In the genomic region with DNA sequence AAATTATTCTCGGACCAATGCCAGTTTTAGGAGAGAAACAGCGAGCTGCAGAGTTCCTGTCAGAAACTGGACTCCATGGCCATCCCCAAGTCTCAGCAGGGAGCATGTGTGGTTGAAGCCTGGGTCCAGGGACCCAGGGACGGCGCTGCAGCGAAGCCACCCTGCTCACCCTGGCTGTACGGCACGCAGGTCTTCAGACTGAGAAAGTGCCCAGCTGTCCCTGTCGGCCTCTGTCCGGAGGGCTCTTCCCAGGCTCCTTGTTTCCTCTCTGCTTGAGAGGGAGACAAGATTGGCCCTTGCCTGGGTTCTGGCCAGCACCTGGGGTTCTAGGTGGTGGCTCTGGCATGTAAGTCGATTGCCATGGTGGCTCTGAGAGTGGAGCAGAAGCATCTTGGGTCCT, we compare ENCODE assay signal across 15 cellular contexts. TPM values are rescaled to one million over a fixed set of nuclear protein-coding genes. Genes with fewer than 3 reads are reported as not detected.
DNase-seq lines count a peak whose midpoint lies in the region; ATAC-seq and TF ChIP-seq lines count a peak whose summit lies in the region.
"Had no signal": no experiment of that assay in that cellular context is flagged by ENCODE, and none has a peak within 500 bp of the region (broad histone marks: within the 10 kb centered on the region; RNA-seq: fewer than 3 reads in every experiment).

No MANE protein-coding gene starts in this region.

- H2AFZ ChIP-seq in neural progenitor cell (replicated peaks), result no peak overlapping the region

- H3K4me3 Mint-ChIP-seq in activated T-helper 17 cell treated with anti-CD3 and anti-CD28 coated beads, Interleukin-2, amount 50 U/mL, for 72 hours, result no peak overlapping the region
- H3K4me3 Mint-ChIP-seq in neural progenitor cell, result no peak overlapping the region
- H3K4me3 Mint-ChIP-seq: activated naive CD4-positive, alpha-beta T cell treated with anti-CD3 and anti-CD28 coated beads for 36 hours had no signal

- peak overlapping the region; percentile 62 for H3K27ac Mint-ChIP-seq in activated T-helper 17 cell treated with anti-CD3 and anti-CD28 coated beads, Interleukin-2, amount 50 U/mL, for 72 hours
- H3K27ac Mint-ChIP-seq in neural progenitor cell, result no peak overlapping the region
- H3K27ac Mint-ChIP-seq: activated naive CD4-positive, alpha-beta T cell treated with anti-CD3 and anti-CD28 coated beads for 36 hours had no signal

- H3K9me3 ChIP-seq in BLaER1 treated with 17β-estradiol and CSF1 and Interleukin-3, amounts not matched to agents 10 nM and 100 nM (replicated peaks in 1 of 11), result no peaks in the 10 kb centered on the region
- H3K9me3 ChIP-seq in gastroesophageal sphincter, result no peaks in the 10 kb centered on the region
- H3K9me3 ChIP-seq in neural progenitor cell (ENCODE audit: low read depth), result no peaks in the 10 kb centered on the region

- peak overlapping the region in 4 of 11 experiments; percentile 19 to 68 (median 41); a peak in 6 of 22 replicates for H3K27ac ChIP-seq in BLaER1 treated with 17β-estradiol and CSF1 and Interleukin-3, amounts not matched to agents 10 nM and 100 nM
- H3K27ac ChIP-seq in gastroesophageal sphincter, result peak overlapping the region; percentile 81 to 99 (median 95)
- no peak overlapping the region for H3K27ac ChIP-seq in neural progenitor cell
- H3K27ac ChIP-seq: WERI-Rb-1 had no signal

- H3K27me3 Mint-ChIP-seq in activated T-helper 17 cell treated with anti-CD3 and anti-CD28 coated beads, Interleukin-2, amount 50 U/mL, for 72 hours, result no peaks in the 10 kb centered on the region
- H3K27me3 Mint-ChIP-seq in neural progenitor cell (ENCODE audit: insufficient read depth, low read depth), result peaks cover 5% of the 10 kb centered on the region

- H3K4me2 ChIP-seq in BLaER1 treated with 17β-estradiol and CSF1 and Interleukin-3, amounts not matched to agents 10 nM and 100 nM, result peak overlapping the region; percentile 80 to 98 (median 91)
- no peak overlapping the region for H3K4me2 ChIP-seq in neural progenitor cell

- TF ChIP-seq CTCF in gastroesophageal sphincter (IDR thresholded peaks at IDR 0.05) (no peak), retinal pigment epithelial cell (conservative IDR thresholded peaks at IDR 0.05; ENCODE audit: low read depth, low read length) (no peak), neural progenitor cell (IDR thresholded peaks at IDR 0.05) (no peak)

- peak overlapping the region in 10 of 11 experiments; percentile 11 to 77 (median 42); a peak in 13 of 22 replicates for H3K9ac ChIP-seq in BLaER1 treated with 17β-estradiol and CSF1 and Interleukin-3, amounts not matched to agents 10 nM and 100 nM
- no peak overlapping the region for H3K9ac ChIP-seq in neural progenitor cell

- DNase-seq in retinal pigment epithelial cell (ENCODE audit: low read depth) (no peak), activated gamma-delta T cell (lab: John Stamatoyannopoulos, UW) (no peak), ecto neural progenitor cell (ENCODE audit: low spot score) (no peak), neural progenitor cell (ENCODE audit: low spot score) (no peak)
- DNase-seq: activated naive CD4-positive, alpha-beta T cell treated with anti-CD3 and anti-CD28 coated beads for 36 hours; left colon; NCI-H2081 treated with DMSO at 0.1 percent for 48 hours; stimulated activated naive CD4-positive, alpha-beta T cell; WERI-Rb-1 had no signal

- peaks cover 26% of the 10 kb centered on the region for H3K79me2 ChIP-seq in neural progenitor cell (ENCODE audit: low read depth)

- H3K4me1 ChIP-seq in BLaER1 treated with 17β-estradiol and CSF1 and Interleukin-3, amounts not matched to agents 10 nM and 100 nM, result peaks cover 87 to 98% (median 90%) of the 10 kb centered on the region in 10 experiments
- peaks cover 3 to 88% (median 22%) of the 10 kb centered on the region in 3 donors for H3K4me1 ChIP-seq in gastroesophageal sphincter
- H3K4me1 ChIP-seq in neural progenitor cell, result peaks cover 22% of the 10 kb centered on the region

- peaks cover 19% of the 10 kb centered on the region for H3K4me1 Mint-ChIP-seq in activated T-helper 17 cell treated with anti-CD3 and anti-CD28 coated beads, Interleukin-2, amount 50 U/mL, for 72 hours
- H3K4me1 Mint-ChIP-seq in neural progenitor cell, result peaks cover 41% of the 10 kb centered on the region

- peaks cover 17% of the 10 kb centered on the region for H3F3A ChIP-seq in neural progenitor cell (ENCODE audit: low read depth)

- no peak for TF ChIP-seq POLR2A in gastroesophageal sphincter (IDR thresholded peaks at IDR 0.05)

- no peaks in the 10 kb centered on the region for H3K9me3 Mint-ChIP-seq in activated T-helper 17 cell treated with anti-CD3 and anti-CD28 coated beads, Interleukin-2, amount 50 U/mL, for 72 hours
- no peaks in the 10 kb centered on the region for H3K9me3 Mint-ChIP-seq in neural progenitor cell
- H3K9me3 Mint-ChIP-seq: activated naive CD4-positive, alpha-beta T cell treated with anti-CD3 and anti-CD28 coated beads for 36 hours had no signal

- no peak for TF ChIP-seq EP300 in gastroesophageal sphincter (IDR thresholded peaks at IDR 0.05)

- peaks cover 46% of the 10 kb centered on the region for H3K36me3 Mint-ChIP-seq in activated T-helper 17 cell treated with anti-CD3 and anti-CD28 coated beads, Interleukin-2, amount 50 U/mL, for 72 hours (ENCODE audit: low read depth)
- peaks cover 18% of the 10 kb centered on the region for H3K36me3 Mint-ChIP-seq in neural progenitor cell

- peak overlapping the region in 2 of 10 experiments; percentile 42 to 62; a peak in 3 of 20 replicates for H3K4me3 ChIP-seq in BLaER1 treated with 17β-estradiol and CSF1 and Interleukin-3, amounts not matched to agents 10 nM and 100 nM
- H3K4me3 ChIP-seq in gastroesophageal sphincter (peak overlapping the region in 1 of 2 donors; percentile 60), retinal pigment epithelial cell (ENCODE audit: low read length) (peak overlapping the region; percentile 74), neural progenitor cell (no peak overlapping the region)

- peaks cover 31 to 77% (median 50%) of the 10 kb centered on the region in 11 experiments for H3K36me3 ChIP-seq in BLaER1 treated with 17β-estradiol and CSF1 and Interleukin-3, amounts not matched to agents 10 nM and 100 nM
- H3K36me3 ChIP-seq in gastroesophageal sphincter (peaks cover 0 to 50% of the 10 kb centered on the region in 2 donors), neural progenitor cell (no peaks in the 10 kb centered on the region)

- 20% methylated on average over 1 of the region's 10 CpGs; no CpG with 5 or more reads in 1 of the 2 donors for WGBS in gastroesophageal sphincter (ENCODE audit: low coverage in 1 of 2), 2 donors

- no peak for ATAC-seq in activated T-helper 17 cell treated with anti-CD3 and anti-CD28 coated beads, Interleukin-2, amount 50 U/mL, for 72 hours (replicated peaks)
- ATAC-seq in gastroesophageal sphincter (no peak), HG02623 (IDR thresholded peaks at IDR 0.05; ENCODE audit: unreplicated experiment) (no peak)
- ATAC-seq: left colon, Panc1 had no signal

- no peaks in the 10 kb centered on the region for H3K27me3 ChIP-seq in BLaER1 treated with 17β-estradiol and CSF1 and Interleukin-3, amounts not matched to agents 10 nM and 100 nM
- H3K27me3 ChIP-seq in gastroesophageal sphincter (no peaks in the 10 kb centered on the region), neural progenitor cell (no peaks in the 10 kb centered on the region)

- peaks cover 63 to 99% (median 90%) of the 10 kb centered on the region in 11 experiments for H4K20me1 ChIP-seq in BLaER1 treated with 17β-estradiol and CSF1 and Interleukin-3, amounts not matched to agents 10 nM and 100 nM
- peaks cover 28% of the 10 kb centered on the region for H4K20me1 ChIP-seq in neural progenitor cell (ENCODE audit: low read depth)

RNA-seq across cellular contexts. Expression of a gene that starts 26.9 kb away (rescaled TPM):
- 10 to 100 TPM; 15.3 to 32.3 TPM for total RNA-seq in activated T-helper 17 cell treated with anti-CD3 and anti-CD28 coated beads, Interleukin-2, amount 50 U/mL, for 72 hours
- total RNA-seq in gastroesophageal sphincter (10 to 100 TPM; 46.1 to 85.8 (median 57.5) TPM), neural progenitor cell (ENCODE audit: low replicate concordance) (25.7 and 61.2 TPM in 2 replicates)

RNA-seq across cellular contexts. Expression of a gene that starts 32.5 kb away (rescaled TPM):
- total RNA-seq in activated T-helper 17 cell treated with anti-CD3 and anti-CD28 coated beads, Interleukin-2, amount 50 U/mL, for 72 hours, result 10 to 100 TPM; 10.8 to 12.7 TPM
- 10 to 100 TPM; 16.1 to 64.1 (median 18.3) TPM for total RNA-seq in gastroesophageal sphincter
- total RNA-seq in neural progenitor cell (ENCODE audit: low replicate concordance), result 8.5 and 15.7 TPM in 2 replicates

RNA-seq across cellular contexts. Expression of a gene that starts 33.5 kb away (rescaled TPM):
- total RNA-seq in activated T-helper 17 cell treated with anti-CD3 and anti-CD28 coated beads, Interleukin-2, amount 50 U/mL, for 72 hours, result 10 to 100 TPM in 1 of 2 donors, 1 to 10 TPM in 1; 9.0 to 15.0 TPM
- total RNA-seq in gastroesophageal sphincter (10 to 100 TPM in 1 of 4 donors, 1 to 10 TPM in 3; 5.3 to 11.4 (median 8.6) TPM), neural progenitor cell (ENCODE audit: low replicate concordance) (8.4 and 9.5 TPM in 2 replicates)

RNA-seq across cellular contexts. Expression of a gene that starts 48.7 kb away (rescaled TPM):
- total RNA-seq in activated T-helper 17 cell treated with anti-CD3 and anti-CD28 coated beads, Interleukin-2, amount 50 U/mL, for 72 hours, result not detected
- total RNA-seq in gastroesophageal sphincter, result 100 to 1,000 TPM in 1 of 4 donors, 1 to 10 TPM in 1, under 1 TPM in 1, not detected in 1; 0.58 to 222 (median 1.4) TPM
- not detected in 2 replicates for total RNA-seq in neural progenitor cell (ENCODE audit: low replicate concordance)
- total RNA-seq: activated naive CD4-positive, alpha-beta T cell treated with anti-CD3 and anti-CD28 coated beads for 36 hours; HT1080 had no signal

RNA-seq across cellular contexts. Expression of a gene that starts 59.5 kb away (rescaled TPM):
- total RNA-seq in activated T-helper 17 cell treated with anti-CD3 and anti-CD28 coated beads, Interleukin-2, amount 50 U/mL, for 72 hours, result 10 to 100 TPM; 65.7 to 71.9 TPM
- total RNA-seq in gastroesophageal sphincter (100 to 1,000 TPM; 139 to 165 (median 145) TPM), neural progenitor cell (ENCODE audit: low replicate concordance) (69.4 and 228 TPM in 2 replicates)
